In the genomic region with DNA sequence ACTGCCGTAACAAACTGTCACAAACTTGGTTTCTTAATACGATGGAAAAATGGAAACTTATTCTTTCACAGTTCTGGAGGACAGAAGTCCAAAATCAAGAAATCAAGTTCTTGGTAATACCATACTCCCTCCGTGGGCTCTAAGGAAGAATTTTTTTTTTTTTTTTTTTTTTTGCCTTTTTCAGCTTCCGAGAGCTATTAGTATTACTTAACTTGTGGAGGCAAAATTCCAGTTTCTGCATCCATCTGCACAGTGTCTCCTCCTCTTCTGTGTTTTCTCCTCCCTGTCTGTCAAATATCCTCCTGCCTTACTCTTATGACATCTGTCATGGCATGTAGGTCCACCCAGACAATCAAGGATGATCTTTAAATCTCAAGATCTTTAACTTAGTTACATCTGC, we compare ENCODE assay signal across 19 cellular contexts.
"Had no signal": no experiment of that assay in that cellular context is flagged by ENCODE, and none has a peak within 500 bp of the region (broad histone marks: within the 10 kb centered on the region; RNA-seq: fewer than 3 reads in every experiment).

No MANE protein-coding gene starts in this region.

- H3K27ac ChIP-seq: esophagus squamous epithelium, neutrophil, pancreas, thoracic aorta, upper lobe of left lung had no signal

- H3K27me3 ChIP-seq: esophagus squamous epithelium, heart left ventricle, neutrophil, pancreas, tibial nerve, upper lobe of left lung had no signal

- H3K36me3 ChIP-seq: esophagus squamous epithelium, heart left ventricle, neutrophil, pancreas, thoracic aorta, tibial nerve, upper lobe of left lung had no signal

- H3K9me3 ChIP-seq: esophagus squamous epithelium, neutrophil, pancreas, thoracic aorta, tibial nerve, upper lobe of left lung had no signal

- H3K4me1 ChIP-seq: pancreas had no signal

- H3K4me3 ChIP-seq: esophagus squamous epithelium, heart left ventricle, lung, pancreas, thoracic aorta, tibial nerve, upper lobe of left lung had no signal

- ATAC-seq: effector memory CD8-positive, alpha-beta T cell; left colon; natural killer cell; pancreas; stimulated activated naive B cell treated with anti-CD40 and anti-IgM and Interleukin-4, amounts not matched to agents 10 μg/mL and 1 μg/mL and 100 μg/mL, for 72 hours had no signal

- DNase-seq: cerebellar nuclear complex; cortex of kidney; effector memory CD8-positive, alpha-beta T cell; erythroblast; esophagus squamous epithelium; heart left ventricle; hippocampal formation; left colon; natural killer cell; pancreas; small intestine; stimulated activated CD4-positive, alpha-beta T cell treated with anti-CD3 and anti-CD28 coated beads, Interleukin-15, amount 100 ng/mL, for 24 hours; stimulated activated CD4-positive, alpha-beta T cell treated with anti-CD3 and anti-CD28 coated beads, Interleukin-2, amount 100 ng/mL, for 48 hours; stimulated activated naive B cell treated with anti-CD40 and anti-IgM and Interleukin-4, amounts not matched to agents 10 μg/mL and 1 μg/mL and 100 μg/mL, for 72 hours; upper lobe of left lung had no signal
